In the genomic region with DNA sequence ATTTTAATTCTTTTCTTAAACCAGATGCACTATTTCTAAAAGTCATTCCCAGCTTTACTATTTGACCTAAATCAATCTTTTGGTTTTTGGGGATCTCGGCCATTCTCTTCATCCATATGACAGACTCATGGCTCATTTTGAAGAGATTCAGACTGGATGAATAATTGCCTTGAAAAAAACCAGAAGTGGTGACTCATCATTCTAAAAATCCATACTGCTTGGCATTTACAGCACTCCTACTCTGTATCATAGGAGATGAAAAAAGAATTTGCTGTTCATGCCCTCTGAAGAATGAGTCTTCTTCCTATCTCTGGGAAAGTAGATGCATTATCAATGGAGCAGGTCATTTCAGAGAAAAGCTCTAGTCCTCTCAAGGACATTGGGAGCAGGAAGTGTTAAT, we compare ENCODE assay signal across 2 cellular contexts.
TF ChIP-seq lines count a peak whose summit lies in the region.

No MANE protein-coding gene starts in this region.

TF ChIP-seq in HepG2, 621 proteins besides CTCF, POLR2A, EP300 and RAD21 (continued from another document):
- TF ChIP-seq FOSL2 (CRISPR knock-in tag; IDR thresholded peaks at IDR 0.05), result 0 out of 2 replicates have a peak, but pooled peaks have one; percentile 17

TF ChIP-seq in SK-N-SH, 30 proteins besides CTCF, POLR2A, EP300 and RAD21 (continued from another document):
- TF ChIP-seq, protein P1, sequence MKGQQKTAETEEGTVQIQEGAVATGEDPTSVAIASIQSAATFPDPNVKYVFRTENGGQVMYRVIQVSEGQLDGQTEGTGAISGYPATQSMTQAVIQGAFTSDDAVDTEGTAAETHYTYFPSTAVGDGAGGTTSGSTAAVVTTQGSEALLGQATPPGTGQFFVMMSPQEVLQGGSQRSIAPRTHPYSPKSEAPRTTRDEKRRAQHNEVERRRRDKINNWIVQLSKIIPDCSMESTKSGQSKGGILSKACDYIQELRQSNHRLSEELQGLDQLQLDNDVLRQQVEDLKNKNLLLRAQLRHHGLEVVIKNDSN (IDR thresholded peaks at IDR 0.05; ENCODE audit: borderline replicate concordance, low read depth), result no peak
- TF ChIP-seq TEAD4 (IDR thresholded peaks at IDR 0.05; ENCODE audit: borderline replicate concordance, insufficient read depth), result no peak
- no peak for TF ChIP-seq YY1 (IDR thresholded peaks at IDR 0.05; ENCODE audit: low read depth)
- TF ChIP-seq FOSL2 (IDR thresholded peaks at IDR 0.05; ENCODE audit: borderline replicate concordance, low read depth), result peak; percentile 86
- peak; percentile 96 for TF ChIP-seq TCF12 (IDR thresholded peaks at IDR 0.05)
- TF ChIP-seq JUND (IDR thresholded peaks at IDR 0.05), result peak; percentile 91
- peak; percentile 58 for TF ChIP-seq NFIC (IDR thresholded peaks at IDR 0.05; ENCODE audit: borderline replicate concordance)
- TF ChIP-seq, protein P2, sequence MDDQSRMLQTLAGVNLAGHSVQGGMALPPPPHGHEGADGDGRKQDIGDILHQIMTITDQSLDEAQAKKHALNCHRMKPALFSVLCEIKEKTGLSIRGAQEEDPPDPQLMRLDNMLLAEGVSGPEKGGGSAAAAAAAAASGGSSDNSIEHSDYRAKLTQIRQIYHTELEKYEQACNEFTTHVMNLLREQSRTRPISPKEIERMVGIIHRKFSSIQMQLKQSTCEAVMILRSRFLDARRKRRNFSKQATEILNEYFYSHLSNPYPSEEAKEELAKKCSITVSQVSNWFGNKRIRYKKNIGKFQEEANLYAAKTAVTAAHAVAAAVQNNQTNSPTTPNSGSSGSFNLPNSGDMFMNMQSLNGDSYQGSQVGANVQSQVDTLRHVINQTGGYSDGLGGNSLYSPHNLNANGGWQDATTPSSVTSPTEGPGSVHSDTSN (IDR thresholded peaks at IDR 0.05), result peak; percentile 93
- TF ChIP-seq, protein P3, sequence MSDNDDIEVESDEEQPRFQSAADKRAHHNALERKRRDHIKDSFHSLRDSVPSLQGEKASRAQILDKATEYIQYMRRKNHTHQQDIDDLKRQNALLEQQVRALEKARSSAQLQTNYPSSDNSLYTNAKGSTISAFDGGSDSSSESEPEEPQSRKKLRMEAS (IDR thresholded peaks at IDR 0.05; ENCODE audit: low read depth), result peak; percentile 46; the same call in 1 of the 2 replicates
- no peak for TF ChIP-seq NRF1 (IDR thresholded peaks at IDR 0.05; ENCODE audit: low read depth, low read length)
- TF ChIP-seq RXRA (IDR thresholded peaks at IDR 0.05; ENCODE audit: borderline replicate concordance, low read depth), result peak; percentile 34; the same call in 1 of the 2 replicates
- TF ChIP-seq MEF2A (IDR thresholded peaks at IDR 0.05; ENCODE audit: borderline replicate concordance, low read depth), result peak; percentile 32; the same call in 1 of the 2 replicates
